ENCODE assay signal across 10 cellular contexts in the genomic region with DNA sequence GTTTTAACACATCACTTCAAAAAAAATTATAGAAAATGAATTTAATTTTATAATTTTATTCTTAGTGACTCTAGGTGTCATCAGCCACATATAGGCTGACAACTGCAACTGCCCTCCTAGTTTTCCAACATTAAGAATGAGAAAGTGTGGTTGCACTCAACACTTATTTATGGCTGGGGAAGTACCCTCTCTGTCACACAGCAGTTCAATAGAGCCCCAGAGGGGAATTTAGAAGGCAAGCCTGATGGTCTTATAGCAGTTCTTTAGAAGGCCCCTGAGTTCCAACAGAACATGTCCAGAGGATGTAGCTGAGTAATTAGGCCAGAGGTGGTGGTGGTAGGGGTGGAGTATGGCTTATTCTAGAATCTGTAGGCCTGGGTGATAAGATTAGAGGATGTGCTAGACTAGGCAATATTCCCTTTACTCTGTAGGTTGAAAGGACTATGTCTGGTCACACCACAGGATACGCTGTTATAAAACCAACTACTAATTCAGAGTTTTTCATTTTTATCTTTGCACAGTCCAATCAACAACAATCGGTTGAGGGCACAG.
DNase-seq lines count a peak whose midpoint lies in the region; ATAC-seq and TF ChIP-seq lines count a peak whose summit lies in the region.
"Had no signal": no experiment of that assay in that cellular context is flagged by ENCODE, and none has a peak within 500 bp of the region (broad histone marks: within the 10 kb centered on the region; RNA-seq: fewer than 3 reads in every experiment).

No MANE protein-coding gene starts in this region.

- ATAC-seq in GM19035 (IDR thresholded peaks at IDR 0.05; ENCODE audit: unreplicated experiment) (peak; percentile 97), HG02759 (IDR thresholded peaks at IDR 0.05; ENCODE audit: unreplicated experiment) (peak; percentile 98), HG03565 (IDR thresholded peaks at IDR 0.05; ENCODE audit: unreplicated experiment) (peak; percentile 98), body of pancreas (no peak)

- CTCF ChIA-PET in GM10248 (lab: Yijun Ruan, JAX) = interaction anchor here (0.8 to 1.9 kb wide), 3 partner anchors 10 to 227 kb away, joined by 4 to 6 read pairs (median 4); no protein-coding TSS in a partner anchor

- intact Hi-C loops in body of pancreas (cut with DNase I) = no loop called here

- H3K9me3 ChIP-seq in body of pancreas = no peaks in the 10 kb centered on the region

- H3K27ac ChIP-seq in body of pancreas = no peak overlapping the region

- DNase-seq in GM10248 (ENCODE audit: extremely low spot score) (peak; percentile 51), body of pancreas (no peak), NCI-H748 (lab: John Stamatoyannopoulos, UW; ENCODE audit: unreplicated experiment) (no peak), H7 (no peak)
- no peak for DNase-seq in NK-92 treated with Interleukin-12 subunit alpha and Interleukin-12 subunit beta, amount 100 ng/mL, for 24 hours (lab: John Stamatoyannopoulos, UW)
- DNase-seq: GOT3, NCI-H1694 treated with DMSO at 0.1 percent for 48 hours had no signal

- 86 to 90% methylated on average over 2 of the region's 2 CpGs for WGBS in body of pancreas, 2 donors

- no peak for TF ChIP-seq POLR2A in body of pancreas (IDR thresholded peaks at IDR 0.05)

- H3K4me3 ChIP-seq in body of pancreas (no peak overlapping the region), H7 (ENCODE audit: insufficient read depth, low read depth, low read length) (no peak overlapping the region)

- peaks cover 25% of the 10 kb centered on the region for H3K4me1 ChIP-seq in body of pancreas

- POLR2A ChIA-PET in GM10248 (lab: Yijun Ruan, JAX) = no interaction called here

- H3K36me3 ChIP-seq in body of pancreas (replicated peaks in 1 of 2; ENCODE audit: insufficient read depth in 1 of 2, low read depth in 2 of 2) (no peaks in the 10 kb centered on the region), H7 (replicated peaks; ENCODE audit: control insufficient read depth, insufficient read depth, low read length) (no peaks in the 10 kb centered on the region)

- H3K27me3 ChIP-seq in body of pancreas (no peaks in the 10 kb centered on the region), H7 (ENCODE audit: control insufficient read depth, insufficient read depth, low read length) (no peaks in the 10 kb centered on the region)

- TF ChIP-seq CTCF in GM10248 (IDR thresholded peaks at IDR 0.05; ENCODE audit: control extremely low read depth, extremely low read depth, low read depth, missing control alignments) (no peak), body of pancreas (IDR thresholded peaks at IDR 0.05) (no peak)
